Comparison of ENCODE assay signal across 27 cellular contexts in genomic region chr2:71697106-71698010, GRCh38.
DNase-seq lines count a peak whose midpoint lies in the region; ATAC-seq and TF ChIP-seq lines count a peak whose summit lies in the region.
"Had no signal": no experiment of that assay in that cellular context is flagged by ENCODE, and none has a peak within 500 bp of the region (broad histone marks: within the 10 kb centered on the region; RNA-seq: fewer than 3 reads in every experiment).

No MANE protein-coding gene starts in this region.

- no peaks in the 10 kb centered on the region for H3K27me3 ChIP-seq in RWPE2 (ENCODE audit: insufficient read depth, poor library complexity, severe bottlenecking)
- H3K27me3 ChIP-seq in upper lobe of right lung = no peaks in the 10 kb centered on the region
- H3K27me3 ChIP-seq: BE2C, cardiac muscle cell, esophagus muscularis mucosa, thyroid gland had no signal

- DNase-seq in cardiac septum (ENCODE audit: low spot score) (peak; percentile 56), left cardiac atrium (no peak), RWPE2 (ENCODE audit: low spot score) (peak; percentile 24), left kidney (ENCODE audit: low read depth, low spot score) (peak; percentile 27), upper lobe of right lung (peak; percentile 44)
- no peak for DNase-seq in stimulated activated naive CD4-positive, alpha-beta T cell (lab: John Stamatoyannopoulos, UW)
- DNase-seq: ACHN; activated CD4-positive, alpha-beta T cell treated with anti-CD3 and anti-CD28 coated beads, Interleukin-2, amount 50 U/mL, for 48 hours; anterior cingulate cortex; BE2C; DMS53; endodermal cell; NCI-H1105 treated with DMSO at 0.1 percent for 48 hours; NCI-H2081; NCI-H510A treated with DMSO at 0.1 percent for 48 hours; occipital lobe; SIG-M5; stomach had no signal

- no peak overlapping the region for H3K27ac ChIP-seq in RWPE2 (ENCODE audit: poor library complexity, severe bottlenecking)
- H3K27ac ChIP-seq in upper lobe of right lung = no peak overlapping the region
- H3K27ac ChIP-seq: cardiac muscle cell, esophagus muscularis mucosa, foreskin keratinocyte, PC-9, stomach, thyroid gland had no signal

- intact Hi-C loops in cardiac septum (cut with DNase I) = no loop called here
- intact Hi-C loops in left cardiac atrium (cut with DNase I) = loop anchor here in 1 of 2 donors (10.0 kb wide), 1 partner anchor 83 kb away; no protein-coding TSS in a partner anchor
- intact Hi-C loops in upper lobe of right lung (cut with DNase I) = no loop called here

- no peaks in the 10 kb centered on the region for H3K4me1 ChIP-seq in RWPE2 (ENCODE audit: insufficient read depth, poor library complexity, severe bottlenecking)
- H3K4me1 ChIP-seq in upper lobe of right lung = no peaks in the 10 kb centered on the region
- H3K4me1 ChIP-seq: BE2C, foreskin keratinocyte, HAP-1 had no signal

- ATAC-seq in left cardiac atrium = no peak
- ATAC-seq in RWPE2 (ENCODE audit: low read depth) = no peak
- no peak for ATAC-seq in upper lobe of right lung
- ATAC-seq in GM21723 (IDR thresholded peaks at IDR 0.05; ENCODE audit: unreplicated experiment) = no peak
- no peak for ATAC-seq in HG02885 (IDR thresholded peaks at IDR 0.05; ENCODE audit: poor library complexity, unreplicated experiment)
- ATAC-seq: foreskin keratinocyte, left colon had no signal

- H3K36me3 ChIP-seq in RWPE2 (ENCODE audit: low read depth) = no peaks in the 10 kb centered on the region
- H3K36me3 ChIP-seq in upper lobe of right lung = no peaks in the 10 kb centered on the region
- H3K36me3 ChIP-seq: BE2C, cardiac muscle cell, esophagus muscularis mucosa, HAP-1, stomach, thyroid gland had no signal

- TF ChIP-seq CTCF in RWPE2 (IDR thresholded peaks at IDR 0.05; ENCODE audit: poor library complexity, severe bottlenecking) (no peak), upper lobe of right lung (IDR thresholded peaks at IDR 0.05) (no peak)

- H3K9me3 ChIP-seq in RWPE2 (ENCODE audit: severe bottlenecking) (no peaks in the 10 kb centered on the region), upper lobe of right lung (no peaks in the 10 kb centered on the region)
- H3K9me3 ChIP-seq: BE2C, esophagus muscularis mucosa, HAP-1, stomach, thyroid gland had no signal

- H3K4me3 ChIP-seq in RWPE2 (ENCODE audit: severe bottlenecking) = no peak overlapping the region
- no peak overlapping the region for H3K4me3 ChIP-seq in upper lobe of right lung
- H3K4me3 ChIP-seq: cardiac muscle cell, esophagus muscularis mucosa, HAP-1, PC-9, stomach, thyroid gland had no signal

Comparison
In these comparisons a context has a peak if more than half of its experiments do, and no peak if none do; other contexts are left out.
1. DNase-seq: peak in cardiac septum (single experiment), RWPE2 (single experiment), left kidney (single experiment) and upper lobe of right lung (single experiment); none in left cardiac atrium (single experiment) and stimulated activated naive CD4-positive, alpha-beta T cell (0 of 6).